In genomic region chr22:38315801-38316339, GRCh38 we compare ENCODE assay signal across 8 cellular contexts. TPM values are rescaled to one million over a fixed set of nuclear protein-coding genes. Genes with fewer than 3 reads are reported as not detected.
DNase-seq lines count a peak whose midpoint lies in the region; ATAC-seq and TF ChIP-seq lines count a peak whose summit lies in the region.

No MANE protein-coding gene starts in this region.

- H3K4me3 ChIP-seq in CD4-positive, alpha-beta memory T cell (ENCODE audit: low read length in 2 of 2): peak overlapping the region; percentile 7 to 55
- H3K4me3 ChIP-seq in body of pancreas (peak overlapping the region; percentile 26 to 61), lung (peak overlapping the region; percentile 68), vagina (peak overlapping the region; percentile 83 to 95)

- ATAC-seq in body of pancreas (no peak), lung (ENCODE audit: insufficient read depth, low FRiP score) (no peak), HG02610 (IDR thresholded peaks at IDR 0.05; ENCODE audit: unreplicated experiment) (no peak), GM21528 (IDR thresholded peaks at IDR 0.05; ENCODE audit: low FRiP score, unreplicated experiment) (no peak)

- peaks cover 40 to 67% (median 50%) of the 10 kb centered on the region in 4 donors for H3K4me1 Mint-ChIP-seq in CD4-positive, alpha-beta memory T cell
- H3K4me1 Mint-ChIP-seq in IgD-negative memory B cell: peaks cover 45 to 67% (median 59%) of the 10 kb centered on the region in 3 donors

- no peak for TF ChIP-seq POLR2A in body of pancreas (IDR thresholded peaks at IDR 0.05)
- no peak for TF ChIP-seq POLR2A in vagina (IDR thresholded peaks at IDR 0.05)

- H3K27ac Mint-ChIP-seq in CD4-positive, alpha-beta memory T cell: peak overlapping the region; percentile 96 to 98 (median 98)
- peak overlapping the region; percentile 94 to 100 (median 98) for H3K27ac Mint-ChIP-seq in IgD-negative memory B cell

- H3K27ac ChIP-seq in CD4-positive, alpha-beta memory T cell (ENCODE audit: low read depth, low read length): peak overlapping the region; percentile 77
- H3K27ac ChIP-seq in body of pancreas (peak overlapping the region; percentile 90 to 98 (median 96)), lung (ENCODE audit: low read depth in 1 of 2, low read length in 1 of 2) (peak overlapping the region; percentile 97), vagina (peak overlapping the region; percentile 99)

- POLR2A ChIA-PET in CD4-positive, alpha-beta memory T cell (lab: Charles Lee; ENCODE audit: partially characterized antibody): interaction anchor here (0.6 to 3.6 kb wide), 7 partner anchors 10 to 438 kb away, joined by 3 to 22 read pairs (median 3); partner anchors contain the start of gene TMEM184B

- H3K36me3 ChIP-seq in CD4-positive, alpha-beta memory T cell (ENCODE audit: insufficient read depth, low read length): no peaks in the 10 kb centered on the region
- H3K36me3 ChIP-seq in body of pancreas (replicated peaks in 1 of 2; ENCODE audit: insufficient read depth in 1 of 2, low read depth in 2 of 2) (no peaks in the 10 kb centered on the region), lung (ENCODE audit: control insufficient read depth in 2 of 2, insufficient read depth in 2 of 2, low read length in 2 of 2) (peaks cover 0 to 6% of the 10 kb centered on the region in 2 donors), vagina (no peaks in the 10 kb centered on the region)

- peak in 3 of 5 donors; percentile 28 to 34 (median 31) for DNase-seq in CD4-positive, alpha-beta memory T cell
- no peak for DNase-seq in body of pancreas
- no peak for DNase-seq in lung (ENCODE audit: low spot score)
- no peak for DNase-seq in vagina (ENCODE audit: extremely low spot score in 2 of 2)
- no peak for DNase-seq in middle frontal gyrus (ENCODE audit: extremely low spot score, low spot score)

- peaks cover 54% of the 10 kb centered on the region for H3K4me1 ChIP-seq in CD4-positive, alpha-beta memory T cell (ENCODE audit: insufficient read depth, low read length)
- peaks cover 47% of the 10 kb centered on the region for H3K4me1 ChIP-seq in body of pancreas
- peaks cover 5 to 22% of the 10 kb centered on the region in 2 donors for H3K4me1 ChIP-seq in lung (ENCODE audit: control insufficient read depth in 2 of 2, insufficient read depth in 2 of 2, low read length in 2 of 2)
- H3K4me1 ChIP-seq in vagina: peaks cover 56% of the 10 kb centered on the region

- H3K27me3 Mint-ChIP-seq in CD4-positive, alpha-beta memory T cell: no peaks in the 10 kb centered on the region
- no peaks in the 10 kb centered on the region for H3K27me3 Mint-ChIP-seq in IgD-negative memory B cell

- no peaks in the 10 kb centered on the region for H3K9me3 Mint-ChIP-seq in CD4-positive, alpha-beta memory T cell
- no peaks in the 10 kb centered on the region for H3K9me3 Mint-ChIP-seq in IgD-negative memory B cell

- H3K36me3 Mint-ChIP-seq in CD4-positive, alpha-beta memory T cell: peaks cover 0 to 24% of the 10 kb centered on the region in 2 donors
- no peaks in the 10 kb centered on the region for H3K36me3 Mint-ChIP-seq in IgD-negative memory B cell

- no peaks in the 10 kb centered on the region for H3K9me3 ChIP-seq in CD4-positive, alpha-beta memory T cell (ENCODE audit: control insufficient read depth in 1 of 2, low read length in 2 of 2)
- H3K9me3 ChIP-seq in body of pancreas (no peaks in the 10 kb centered on the region), lung (ENCODE audit: control insufficient read depth in 2 of 2, insufficient read depth in 1 of 2, low read length in 1 of 2) (no peaks in the 10 kb centered on the region), vagina (no peaks in the 10 kb centered on the region)

- no peaks in the 10 kb centered on the region for H3K27me3 ChIP-seq in CD4-positive, alpha-beta memory T cell (ENCODE audit: insufficient read depth, low read length)
- H3K27me3 ChIP-seq in body of pancreas (no peaks in the 10 kb centered on the region), lung (ENCODE audit: control insufficient read depth, insufficient read depth) (no peaks in the 10 kb centered on the region), vagina (no peaks in the 10 kb centered on the region)

- CTCF ChIA-PET in CD4-positive, alpha-beta memory T cell (lab: Charles Lee; ENCODE audit: partially characterized antibody): interaction anchor here (2.2 kb wide), 1 partner anchor 10 kb away, joined by 6 read pairs; no protein-coding TSS in a partner anchor

- TF ChIP-seq CTCF in body of pancreas (IDR thresholded peaks at IDR 0.05): no peak
- no peak for TF ChIP-seq CTCF in lung (IDR thresholded peaks at IDR 0.05; ENCODE audit: control extremely low read depth, extremely low read depth)
- no peak for TF ChIP-seq CTCF in vagina (IDR thresholded peaks at IDR 0.05)

- H3K4me3 Mint-ChIP-seq in CD4-positive, alpha-beta memory T cell: peak overlapping the region; percentile 88 to 95 (median 90)
- H3K4me3 Mint-ChIP-seq in IgD-negative memory B cell: peak overlapping the region; percentile 82 to 99 (median 96)

- WGBS in body of pancreas, 2 donors: 1 to 3% methylated on average over 12 to 13 of the region's 13 CpGs
- 3 to 5% methylated on average over 13 of the region's 13 CpGs for WGBS in lung, 2 donors

- intact Hi-C loops in CD4-positive, alpha-beta memory T cell (cut with micrococcal nuclease): loop anchor here (2.0 to 10.0 kb wide), 4 partner anchors 83 to 839 kb away; partner anchors contain the start of genes CBX7, DDX17 and MAFF
- intact Hi-C loops in body of pancreas (cut with DNase I) (no loop called here), vagina (cut with DNase I) (loop anchor here (2.0 to 5.0 kb wide), 2 partner anchors 44 to 113 kb away; partner anchors contain the start of gene TMEM184B)

RNA-seq across cellular contexts. Expression of gene CSNK1E, which starts 1.4 kb away (rescaled TPM):
- 100 to 1,000 TPM; 100 to 103 TPM for total RNA-seq in CD4-positive, alpha-beta memory T cell
- 10 to 100 TPM in 1 of 2 donors, 1 to 10 TPM in 1; 8.8 to 13.3 TPM for polyA plus RNA-seq in CD4-positive, alpha-beta memory T cell
- 12.6 TPM for polyA plus RNA-seq in IgD-negative memory B cell
- 100 to 1,000 TPM in 1 of 2 donors, 10 to 100 TPM in 1; 63.3 to 172 TPM for total RNA-seq in body of pancreas
- 100 to 1,000 TPM; 118 to 121 TPM for total RNA-seq in lung
- polyA plus RNA-seq in lung: 100 to 1,000 TPM in 1 of 2 donors, 10 to 100 TPM in 1; 87.2 to 106 TPM
- 162 TPM for total RNA-seq in vagina

RNA-seq across cellular contexts. Expression of gene TMEM184B, which starts 43.1 kb away (rescaled TPM):
- total RNA-seq in CD4-positive, alpha-beta memory T cell: 10 to 100 TPM; 35.7 to 36.6 TPM
- polyA plus RNA-seq in CD4-positive, alpha-beta memory T cell: 10 to 100 TPM in 1 of 2 donors, 1 to 10 TPM in 1; 9.0 to 23.8 TPM
- polyA plus RNA-seq in IgD-negative memory B cell (5.9 TPM), lung (10 to 100 TPM; 26.3 to 39.9 TPM)
- total RNA-seq in body of pancreas (10 to 100 TPM; 28.7 to 31.4 TPM), lung (10 to 100 TPM; 39.9 to 82.4 TPM), vagina (50.8 TPM)

Comparison
In these comparisons a context has a peak if more than half of its experiments do, and no peak if none do; other contexts are left out.
1. DNase-seq: peak in CD4-positive, alpha-beta memory T cell (3 of 5); none in body of pancreas (0 of 4), lung (single experiment), vagina (0 of 2) and middle frontal gyrus (single experiment).
2. H3K4me3 ChIP-seq: peak in every context shown above with its lines; median percentile 89 in vagina; 68 in lung; 44 in body of pancreas; 31 in CD4-positive, alpha-beta memory T cell.
3. Peak in every context shown above with its lines, with median percentiles within 50 percentile points of each other: H3K27ac ChIP-seq.